ENCODE assay signal across 8 cellular contexts in the genomic region with DNA sequence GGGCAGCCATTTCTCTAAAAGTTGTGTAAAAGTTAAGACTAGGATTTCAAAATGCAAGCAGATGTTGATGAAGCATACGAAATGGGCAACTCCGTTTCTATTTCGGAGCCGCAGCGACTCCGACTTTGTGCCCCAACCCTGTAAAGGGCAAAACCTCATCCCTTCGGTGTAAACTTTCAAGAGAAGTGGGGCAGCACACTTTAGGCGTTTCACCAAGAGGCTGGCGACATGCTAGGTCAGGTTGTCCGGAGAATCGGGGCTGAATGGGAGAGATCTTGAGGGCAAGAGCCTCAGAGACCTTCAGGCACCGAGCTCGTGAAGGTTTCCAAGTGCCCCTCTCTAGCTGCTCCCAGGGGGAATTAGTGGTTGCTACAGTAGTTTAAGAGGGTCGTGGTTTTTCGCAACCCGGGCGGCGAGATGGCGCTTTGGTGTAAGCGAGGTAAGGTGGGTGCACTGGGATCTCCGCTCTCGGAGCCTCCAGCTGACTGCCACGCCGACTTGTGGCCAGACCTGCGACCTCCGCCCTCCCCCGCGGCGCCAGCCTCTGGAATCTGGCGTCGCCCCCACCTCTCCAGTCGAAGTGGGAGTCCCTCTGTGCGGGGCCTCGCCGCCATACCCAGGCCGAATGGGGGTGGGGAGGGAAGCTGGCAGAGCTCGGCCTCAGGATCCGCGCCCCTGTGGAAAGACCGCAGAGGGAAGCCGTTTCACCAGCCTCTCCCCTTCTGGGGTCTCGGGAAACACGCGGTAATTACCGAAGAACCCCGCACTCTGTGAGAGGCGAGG. TPM values are rescaled to one million over a fixed set of nuclear protein-coding genes. Genes with fewer than 3 reads are reported as not detected.
A peak's percentile ranks its signal among the peaks of the same experiment; 100 is the strongest.
DNase-seq lines count a peak whose midpoint lies in the region; ATAC-seq and TF ChIP-seq lines count a peak whose summit lies in the region.

No MANE protein-coding gene starts in this region.

- H3K4me2 ChIP-seq in PC-3 (ENCODE audit: low read length) (peak overlapping the region; percentile 83), osteoblast (ENCODE audit: insufficient read depth, low read length) (peak overlapping the region; percentile 86)

- ATAC-seq in GM18909 (IDR thresholded peaks at IDR 0.05; ENCODE audit: poor library complexity, unreplicated experiment) (peak; percentile 18), HG03354 (IDR thresholded peaks at IDR 0.05; ENCODE audit: poor library complexity, severe bottlenecking, unreplicated experiment) (peak; percentile 20), PC-3 (peak; percentile 34)

- H3F3A ChIP-seq in PC-3 (ENCODE audit: low read length, unreplicated experiment), result no peaks in the 10 kb centered on the region

- H3K27ac ChIP-seq in PC-3 (ENCODE audit: low read length), result peak overlapping the region; percentile 91
- H3K27ac ChIP-seq in osteoblast (ENCODE audit: low read depth, low read length), result peak overlapping the region; percentile 99
- peak overlapping the region; percentile 100 for H3K27ac ChIP-seq in vagina

- H3K9me3 ChIP-seq in PC-3 (ENCODE audit: low read length), result no peaks in the 10 kb centered on the region
- no peaks in the 10 kb centered on the region for H3K9me3 ChIP-seq in osteoblast (ENCODE audit: low read depth, low read length)
- no peaks in the 10 kb centered on the region for H3K9me3 ChIP-seq in vagina

- TF ChIP-seq CTCF in AG09309 (IDR thresholded peaks at IDR 0.05; ENCODE audit: control insufficient read depth, insufficient read depth, low read depth, low read length, missing control alignments) (peak; percentile 24), PC-3 (conservative IDR thresholded peaks at IDR 0.05; ENCODE audit: low read depth, low read length) (peak; percentile 38), osteoblast (IDR thresholded peaks at IDR 0.05; ENCODE audit: extremely low read depth, low read depth, low read length) (peak; percentile 21), vagina (IDR thresholded peaks at IDR 0.05) (no peak)

- H2AFZ ChIP-seq in PC-3 (ENCODE audit: low read length), result peak overlapping the region; percentile 47
- peak overlapping the region; percentile 69 for H2AFZ ChIP-seq in osteoblast (ENCODE audit: low read length)

- no peaks in the 10 kb centered on the region for H3K9me2 ChIP-seq in PC-3 (replicated peaks; ENCODE audit: low read length)

- no peak for DNase-seq in AG09309 (ENCODE audit: low read depth)
- peak; percentile 61 for DNase-seq in PC-3
- peak; percentile 43 to 76 (median 63) for DNase-seq in activated naive CD4-positive, alpha-beta T cell (lab: John Stamatoyannopoulos, UW)
- peak; percentile 62 for DNase-seq in globus pallidus (ENCODE audit: low spot score)
- DNase-seq in osteoblast (ENCODE audit: insufficient read length, low spot score, missing footprints), result peak; percentile 88
- no peak for DNase-seq in vagina (ENCODE audit: extremely low spot score in 2 of 2)

- peaks cover 40% of the 10 kb centered on the region for H3K4me1 ChIP-seq in PC-3 (ENCODE audit: insufficient read depth, low read length)
- H3K4me1 ChIP-seq in osteoblast (ENCODE audit: insufficient read depth, low read length), result peaks cover 33% of the 10 kb centered on the region
- H3K4me1 ChIP-seq in vagina, result peaks cover 61% of the 10 kb centered on the region

- peak overlapping the region; percentile 88 for H3K4me3 ChIP-seq in AG09309 (ENCODE audit: control insufficient read depth, low read depth, low read length)
- H3K4me3 ChIP-seq in PC-3 (ENCODE audit: low read length), result peak overlapping the region; percentile 83
- peak overlapping the region; percentile 96 for H3K4me3 ChIP-seq in osteoblast (ENCODE audit: insufficient read depth, low read length)
- H3K4me3 ChIP-seq in vagina, result peak overlapping the region; percentile 97 to 100

- H3K36me3 ChIP-seq in PC-3 (ENCODE audit: low read depth, low read length), result no peaks in the 10 kb centered on the region
- H3K36me3 ChIP-seq in osteoblast (ENCODE audit: insufficient read depth, low read length), result no peaks in the 10 kb centered on the region
- H3K36me3 ChIP-seq in vagina, result no peaks in the 10 kb centered on the region

- H3K9ac ChIP-seq in PC-3 (ENCODE audit: low read length), result peak overlapping the region; percentile 99

- no peaks in the 10 kb centered on the region for H3K27me3 ChIP-seq in PC-3 (ENCODE audit: low read length)
- no peaks in the 10 kb centered on the region for H3K27me3 ChIP-seq in osteoblast (ENCODE audit: insufficient read depth, low read length)
- H3K27me3 ChIP-seq in vagina, result no peaks in the 10 kb centered on the region

- TF ChIP-seq POLR2A in vagina (IDR thresholded peaks at IDR 0.05), result no peak

- BruUV-seq in PC-3 (replicated peaks; lab: Mats Ljungman, UMichigan), result TSS peak; percentile 58

- H4K20me1 ChIP-seq in PC-3 (ENCODE audit: low read length) (no peaks in the 10 kb centered on the region), osteoblast (ENCODE audit: insufficient read depth, low read length) (no peaks in the 10 kb centered on the region)

- H3K79me2 ChIP-seq in PC-3 (ENCODE audit: low read length) (peaks cover 33% of the 10 kb centered on the region), osteoblast (ENCODE audit: insufficient read depth, low read length) (peaks cover 55% of the 10 kb centered on the region)

- POLR2A ChIA-PET in PC-3 (lab: Charles Lee; ENCODE audit: unreplicated experiment), result interaction anchor here (0.6 to 2.7 kb wide), 11 partner anchors 9 to 1107 kb away, joined by 3 to 77 read pairs (median 8); a partner anchor contains a TSS

- intact Hi-C loops in PC-3 (cut with micrococcal nuclease) (loop anchor here (1.0 kb wide), 2 partner anchors 11 to 12 kb away; a partner anchor contains a TSS), vagina (cut with DNase I) (loop anchor here (1.0 kb wide), 1 partner anchor 12 kb away; a partner anchor contains a TSS)

- CTCF ChIA-PET in PC-3 (lab: Charles Lee), result interaction anchor here (0.7 to 2.3 kb wide), 7 partner anchors 9 to 37 kb away, joined by 3 to 22 read pairs (median 12); a partner anchor contains a TSS

RNA-seq across cellular contexts. Expression of a gene that starts 1.0 kb away (rescaled TPM):
- total RNA-seq in PC-3 (2014; rRNA removed) (19.9 and 30.5 TPM in 2 replicates), osteoblast (10.0 and 10.9 TPM in 2 replicates), vagina (9.8 TPM)

RNA-seq across cellular contexts. Expression of a gene that starts 12.4 kb away (rescaled TPM):
- total RNA-seq in PC-3 (2014; rRNA removed) (47.3 and 59.0 TPM in 2 replicates), osteoblast (10.9 and 12.1 TPM in 2 replicates), vagina (27.5 TPM)

RNA-seq across cellular contexts. Expression of a gene that starts 25.2 kb away (rescaled TPM):
- total RNA-seq in PC-3 (2014; rRNA removed), result 12.9 and 17.3 TPM in 2 replicates
- total RNA-seq in osteoblast, result 4.7 and 6.2 TPM in 2 replicates
- total RNA-seq in vagina, result 18.9 TPM

RNA-seq across cellular contexts. Expression of a gene that starts 28.4 kb away (rescaled TPM):
- 35.1 and 55.3 TPM in 2 replicates for total RNA-seq in PC-3 (2014; rRNA removed)
- total RNA-seq in osteoblast, result 31.5 and 47.7 TPM in 2 replicates
- total RNA-seq in vagina, result 34.1 TPM

Comparison
In these comparisons a context has a peak if more than half of its experiments do, and no peak if none do; other contexts are left out.
1. DNase-seq: peak in PC-3 (single experiment), activated naive CD4-positive, alpha-beta T cell (4 of 4), globus pallidus (single experiment) and osteoblast (single experiment); none in AG09309 (single experiment) and vagina (0 of 2).
2. CTCF ChIP-seq: peak in AG09309 (single experiment), PC-3 (single experiment) and osteoblast (single experiment); none in vagina (0 of 3).
3. Peak in every context shown above with its lines, with median percentiles within 50 percentile points of each other: H3K4me3 ChIP-seq, ATAC-seq and H3K27ac ChIP-seq.